ENCODE assay signal across 17 cellular contexts in the genomic region with DNA sequence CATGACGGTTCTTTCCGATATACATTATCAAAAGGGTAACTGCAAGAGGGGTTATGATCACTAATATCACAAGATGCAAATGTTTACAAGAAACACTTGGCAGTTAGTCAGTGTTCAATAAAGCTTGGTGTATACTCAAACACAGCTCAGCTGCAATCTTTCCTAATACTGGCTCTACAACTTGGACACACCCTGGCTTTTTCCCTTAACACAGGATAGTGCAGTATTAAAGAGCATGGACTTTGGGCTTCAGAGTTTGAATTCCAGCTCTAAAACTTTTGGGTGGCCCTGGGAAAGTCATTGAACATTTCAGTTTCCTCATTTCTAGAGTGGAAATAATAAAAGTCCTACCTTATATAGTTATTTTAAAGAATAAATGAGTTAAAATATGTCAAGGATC.
"Had no signal": no experiment of that assay in that cellular context is flagged by ENCODE, and none has a peak within 500 bp of the region (broad histone marks: within the 10 kb centered on the region; RNA-seq: fewer than 3 reads in every experiment).

No MANE protein-coding gene starts in this region.

- H3K27ac ChIP-seq: epithelial cell of prostate, esophagus squamous epithelium, left lung, lower lobe of right lung, pancreas, stomach, thoracic aorta had no signal

- ATAC-seq: left lung; lower lobe of right lung; pancreas; right cardiac atrium; stimulated activated memory B cell treated with anti-CD40 and anti-IgM and Interleukin-4, amounts not matched to agents 10 μg/mL and 1 μg/mL and 100 μg/mL, for 72 hours had no signal

- H3K4me3 ChIP-seq: esophagus squamous epithelium, left lung, lower lobe of right lung, pancreas, stomach, thoracic aorta, transverse colon had no signal

- H3K27me3 ChIP-seq: esophagus squamous epithelium, left lung, pancreas, stomach, transverse colon had no signal

- DNase-seq: effector memory CD4-positive, alpha-beta T cell; esophagus squamous epithelium; foreskin melanocyte; head of caudate nucleus; hippocampal formation; left lung; lower lobe of right lung; naive B cell; occipital lobe; pancreas; right cardiac atrium; stimulated activated CD4-positive, alpha-beta T cell treated with anti-CD3 and anti-CD28 coated beads, Interleukin-4, amount 100 ng/mL, for 1 hour; stomach; transverse colon had no signal

- H3K4me1 ChIP-seq: esophagus squamous epithelium, left lung, lower lobe of right lung, pancreas had no signal

- H3K9me3 ChIP-seq: esophagus squamous epithelium, left lung, lower lobe of right lung, pancreas, stomach, thoracic aorta, transverse colon had no signal
